In the genomic region with DNA sequence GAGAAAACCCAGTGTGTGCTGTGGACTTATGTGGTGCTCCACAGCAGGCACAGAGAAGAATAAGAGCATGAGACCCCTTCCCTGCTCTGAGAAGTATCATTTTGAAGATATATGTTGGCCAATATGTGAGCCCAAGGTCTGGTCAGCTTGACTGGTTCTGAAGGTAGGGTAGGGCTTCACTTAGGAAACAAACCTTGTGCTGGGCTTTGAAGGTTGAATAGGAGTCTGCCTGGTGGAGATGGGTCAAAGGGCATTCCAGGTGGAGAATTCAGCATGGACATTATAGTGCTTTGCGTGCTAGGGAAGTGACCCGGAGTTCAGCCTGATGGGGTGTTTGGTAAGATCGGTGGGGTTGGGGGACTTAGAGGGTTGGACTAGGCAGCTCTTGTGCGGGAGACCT, we compare ENCODE assay signal across 24 cellular contexts.
DNase-seq lines count a peak whose midpoint lies in the region; ATAC-seq and TF ChIP-seq lines count a peak whose summit lies in the region.
"Had no signal": no experiment of that assay in that cellular context is flagged by ENCODE, and none has a peak within 500 bp of the region (broad histone marks: within the 10 kb centered on the region; RNA-seq: fewer than 3 reads in every experiment).

No MANE protein-coding gene starts in this region.

- H3K27ac Mint-ChIP-seq in brain (peak overlapping the region; percentile 3 to 64 (median 15)), neural progenitor cell (peak overlapping the region; percentile 34)
- H3K27ac Mint-ChIP-seq in activated T-helper 17 cell treated with anti-CD3 and anti-CD28 coated beads, Interleukin-2, amount 50 U/mL, for 72 hours, result no peak overlapping the region
- H3K27ac Mint-ChIP-seq: B cell had no signal

- H4K20me1 ChIP-seq in IMR-90 (ENCODE audit: insufficient read depth, low read length) (peaks cover 24% of the 10 kb centered on the region), neural progenitor cell (ENCODE audit: low read depth) (no peaks in the 10 kb centered on the region)

- in situ Hi-C loops in IMR-90 (cut with MboI; ENCODE audit: low sequenced_read_pairs), result no loop called here

- H2AK9ac ChIP-seq in IMR-90 (replicated peaks; ENCODE audit: low read depth, low read length, poor library complexity), result peak overlapping the region; percentile 44

- H3K4me3 Mint-ChIP-seq in brain, result no peak overlapping the region
- no peak overlapping the region for H3K4me3 Mint-ChIP-seq in neural progenitor cell
- H3K4me3 Mint-ChIP-seq in activated T-helper 17 cell treated with anti-CD3 and anti-CD28 coated beads, Interleukin-2, amount 50 U/mL, for 72 hours, result no peak overlapping the region
- H3K4me3 Mint-ChIP-seq: B cell; CD8-positive, alpha-beta memory T cell had no signal

- H3K9ac ChIP-seq in IMR-90 (ENCODE audit: low read depth, low read length) (no peak overlapping the region), neural progenitor cell (no peak overlapping the region)
- H3K9ac ChIP-seq: KMS-11 had no signal

- WGBS in IMR-90 (ENCODE audit: extremely low coverage in 2 of 2, insufficient read length in 1 of 2), 2 experiments, result no CpG with 5 or more reads among the region's 4 CpGs

- H3K18ac ChIP-seq in IMR-90 (ENCODE audit: low read depth, low read length), result no peak overlapping the region

- TF ChIP-seq CTCF in IMR-90 (conservative IDR thresholded peaks at IDR 0.05; ENCODE audit: low read depth, low read length) (no peak), brain (conservative IDR thresholded peaks at IDR 0.05) (no peak), neural progenitor cell (IDR thresholded peaks at IDR 0.05) (no peak), left ventricle myocardium inferior (IDR thresholded peaks at IDR 0.05; ENCODE audit: borderline replicate concordance) (no peak)

- peak overlapping the region; percentile 3; the same call in 1 of the 3 replicates for H2BK15ac ChIP-seq in IMR-90 (ENCODE audit: low read depth, low read length)

- peaks cover 4% of the 10 kb centered on the region for H3K36me3 Mint-ChIP-seq in brain
- no peaks in the 10 kb centered on the region for H3K36me3 Mint-ChIP-seq in neural progenitor cell
- no peaks in the 10 kb centered on the region for H3K36me3 Mint-ChIP-seq in activated T-helper 17 cell treated with anti-CD3 and anti-CD28 coated beads, Interleukin-2, amount 50 U/mL, for 72 hours (ENCODE audit: low read depth)
- H3K36me3 Mint-ChIP-seq: CD8-positive, alpha-beta memory T cell had no signal

- H4K91ac ChIP-seq in IMR-90 (ENCODE audit: insufficient read depth, low read depth, low read length), result no peak overlapping the region

- H2AK5ac ChIP-seq in IMR-90 (ENCODE audit: low read depth, low read length), result 0 out of 2 replicates have a peak overlapping the region, but pooled peaks have one; percentile 7

- H3K56ac ChIP-seq in IMR-90 (ENCODE audit: extremely low read depth, insufficient read depth, low read length), result no peak overlapping the region

- peaks cover 4% of the 10 kb centered on the region for H3K79me2 ChIP-seq in neural progenitor cell (ENCODE audit: low read depth)

- H3K36me3 ChIP-seq in IMR-90 (ENCODE audit: control insufficient read depth, insufficient read depth, low read length) (no peaks in the 10 kb centered on the region; the same call in 1 of the 2 replicates), neural progenitor cell (no peaks in the 10 kb centered on the region), left ventricle myocardium inferior (no peaks in the 10 kb centered on the region)
- H3K36me3 ChIP-seq: Peyer's patch had no signal

- DNase-seq in IMR-90 (no peak), neural progenitor cell (ENCODE audit: low spot score) (no peak), left ventricle myocardium inferior (no peak), NCI-H1105 treated with DMSO at 0.1 percent for 48 hours (lab: John Stamatoyannopoulos, UW) (no peak)
- DNase-seq in stimulated activated CD4-positive, alpha-beta T cell treated with anti-CD3 and anti-CD28 coated beads, Interleukin-4, amount 100 ng/mL, for 24 hours, result no peak
- DNase-seq: DMS79, EL, GF-D8, MM.1S, NCI-H1048, NCI-H187, NCI-H2081 treated with DMSO at 0.1 percent for 48 hours, NCI-H2171, NCI-H226, NCI-H510A, Peyer's patch, SIG-M5 had no signal

- intact Hi-C loops in IMR-90 (cut with micrococcal nuclease), result loop anchor here (2.0 kb wide), 2 partner anchors 15 to 105 kb away; no protein-coding TSS in a partner anchor
- intact Hi-C loops in left ventricle myocardium inferior (cut with micrococcal nuclease), result no loop called here

- no TSS peak for BruUV-seq in IMR-90 (replicated peaks; lab: Mats Ljungman, UMichigan)

- no peak for TF ChIP-seq RAD21 in IMR-90 (IDR thresholded peaks at IDR 0.05; ENCODE audit: low read length)

- no peak overlapping the region for H3K4me2 ChIP-seq in IMR-90 (ENCODE audit: low read depth, low read length)
- H3K4me2 ChIP-seq in neural progenitor cell, result no peak overlapping the region
- H3K4me2 ChIP-seq: KMS-11 had no signal

- H3K4ac ChIP-seq in IMR-90 (ENCODE audit: low read depth, low read length), result peak overlapping the region; percentile 64

- H3K23ac ChIP-seq in IMR-90 (ENCODE audit: low read depth, low read length), result peak overlapping the region; percentile 52

- peak overlapping the region; percentile 12 for H2BK5ac ChIP-seq in IMR-90 (ENCODE audit: low read depth, low read length, poor library complexity, severe bottlenecking)

- H3K14ac ChIP-seq in IMR-90 (replicated peaks; ENCODE audit: low read depth, low read length), result peak overlapping the region; percentile 50; the same call in 1 of the 2 replicates

- H3K27me3 Mint-ChIP-seq in brain (peaks cover 5% of the 10 kb centered on the region), neural progenitor cell (ENCODE audit: insufficient read depth, low read depth) (peaks cover 8% of the 10 kb centered on the region)
- H3K27me3 Mint-ChIP-seq in activated T-helper 17 cell treated with anti-CD3 and anti-CD28 coated beads, Interleukin-2, amount 50 U/mL, for 72 hours, result peaks cover 10% of the 10 kb centered on the region

- H2BK20ac ChIP-seq in IMR-90 (ENCODE audit: low read depth, low read length), result no peak overlapping the region

- peaks cover 36% of the 10 kb centered on the region for H3F3A ChIP-seq in neural progenitor cell (ENCODE audit: low read depth)

- POLR2A ChIA-PET in IMR-90 (lab: Charles Lee; ENCODE audit: unreplicated experiment), result no interaction called here

- no peak for ATAC-seq in IMR-90 (ENCODE audit: low read depth)
- ATAC-seq in activated T-helper 17 cell treated with anti-CD3 and anti-CD28 coated beads, Interleukin-2, amount 50 U/mL, for 72 hours (replicated peaks), result no peak

- H3K9me3 Mint-ChIP-seq in brain (peaks cover 0 to 3% (median 0%) of the 10 kb centered on the region in 5 experiments), neural progenitor cell (no peaks in the 10 kb centered on the region)
- no peaks in the 10 kb centered on the region for H3K9me3 Mint-ChIP-seq in activated T-helper 17 cell treated with anti-CD3 and anti-CD28 coated beads, Interleukin-2, amount 50 U/mL, for 72 hours
- H3K9me3 Mint-ChIP-seq: CD8-positive, alpha-beta memory T cell had no signal

- H3K9me1 ChIP-seq in IMR-90 (ENCODE audit: insufficient read depth, low read length), result peaks cover 33% of the 10 kb centered on the region

- H3K27ac ChIP-seq in IMR-90 (ENCODE audit: insufficient read depth, low read length) (no peak overlapping the region), neural progenitor cell (no peak overlapping the region), left ventricle myocardium inferior (replicated peaks) (no peak overlapping the region)
- H3K27ac ChIP-seq: C4-2B, KMS-11, SK-N-MC had no signal

- TF ChIP-seq POLR2A in IMR-90 (IDR thresholded peaks at IDR 0.05; ENCODE audit: low read depth, low read length), result no peak

- peak overlapping the region; percentile 50 for H2BK120ac ChIP-seq in IMR-90 (ENCODE audit: low read depth, low read length)

- H3K9me3 ChIP-seq in IMR-90 (ENCODE audit: control insufficient read depth, insufficient read depth, low read length), result no peaks in the 10 kb centered on the region
- no peaks in the 10 kb centered on the region for H3K9me3 ChIP-seq in neural progenitor cell (ENCODE audit: low read depth)
- no peaks in the 10 kb centered on the region for H3K9me3 ChIP-seq in left ventricle myocardium inferior (replicated peaks)
- H3K9me3 ChIP-seq: Peyer's patch had no signal

- CTCF ChIA-PET in IMR-90 (lab: Yijun Ruan, JAX), result interaction anchor here (0.7 kb wide), 1 partner anchor 15 kb away, joined by 3 read pairs; no protein-coding TSS in a partner anchor

- H2AFZ ChIP-seq in IMR-90 (replicated peaks; ENCODE audit: low read length, poor library complexity) (no peak overlapping the region), neural progenitor cell (replicated peaks) (no peak overlapping the region)

- H3K4me1 Mint-ChIP-seq in brain (peaks cover 78% of the 10 kb centered on the region), neural progenitor cell (peaks cover 46% of the 10 kb centered on the region)
- no peaks in the 10 kb centered on the region for H3K4me1 Mint-ChIP-seq in activated T-helper 17 cell treated with anti-CD3 and anti-CD28 coated beads, Interleukin-2, amount 50 U/mL, for 72 hours
- H3K4me1 Mint-ChIP-seq: B cell; CD8-positive, alpha-beta memory T cell had no signal

- peak overlapping the region; percentile 1 to 72; a peak in 1 of 4 replicates for H4K8ac ChIP-seq in IMR-90 (ENCODE audit: low read depth in 2 of 2, low read length in 2 of 2)

- H3K4me3 ChIP-seq in IMR-90 (ENCODE audit: insufficient read depth, low read depth, low read length), result no peak overlapping the region
- H3K4me3 ChIP-seq in neural progenitor cell, result no peak overlapping the region
- no peak overlapping the region for H3K4me3 ChIP-seq in left ventricle myocardium inferior
- H3K4me3 ChIP-seq: Peyer's patch, SK-N-MC had no signal

- dilution Hi-C loops in IMR-90 (cut with HindIII; ENCODE audit: low sequenced_read_pairs, unreplicated experiment), result no loop called here

- peaks cover 11 to 58% of the 10 kb centered on the region in 2 experiments for H3K79me1 ChIP-seq in IMR-90 (ENCODE audit: low read depth in 1 of 2, low read length in 2 of 2)

- H4K5ac ChIP-seq in IMR-90 (ENCODE audit: low read depth, low read length), result peak overlapping the region; percentile 33; the same call in 1 of the 2 replicates

- H3K27me3 ChIP-seq in IMR-90 (ENCODE audit: control insufficient read depth, insufficient read depth, low read length) (no peaks in the 10 kb centered on the region), neural progenitor cell (no peaks in the 10 kb centered on the region), left ventricle myocardium inferior (ENCODE audit: low read depth) (peaks cover 7% of the 10 kb centered on the region)
- H3K27me3 ChIP-seq: Peyer's patch had no signal

- H3K4me1 ChIP-seq in IMR-90 (ENCODE audit: control insufficient read depth, insufficient read depth, low read length) (peaks cover 9% of the 10 kb centered on the region), neural progenitor cell (peaks cover 42% of the 10 kb centered on the region), left ventricle myocardium inferior (peaks cover 15% of the 10 kb centered on the region)

TF ChIP-seq in IMR-90, 13 proteins besides CTCF, POLR2A, EP300 and RAD21:
- no peak for TF ChIP-seq SMC3 (IDR thresholded peaks at IDR 0.05; ENCODE audit: low read depth, low read length)
- no peak for TF ChIP-seq FOS (IDR thresholded peaks at IDR 0.05; ENCODE audit: low read depth, low read length)
